Comparison of ENCODE assay signal across 1 cellular context in the genomic region with DNA sequence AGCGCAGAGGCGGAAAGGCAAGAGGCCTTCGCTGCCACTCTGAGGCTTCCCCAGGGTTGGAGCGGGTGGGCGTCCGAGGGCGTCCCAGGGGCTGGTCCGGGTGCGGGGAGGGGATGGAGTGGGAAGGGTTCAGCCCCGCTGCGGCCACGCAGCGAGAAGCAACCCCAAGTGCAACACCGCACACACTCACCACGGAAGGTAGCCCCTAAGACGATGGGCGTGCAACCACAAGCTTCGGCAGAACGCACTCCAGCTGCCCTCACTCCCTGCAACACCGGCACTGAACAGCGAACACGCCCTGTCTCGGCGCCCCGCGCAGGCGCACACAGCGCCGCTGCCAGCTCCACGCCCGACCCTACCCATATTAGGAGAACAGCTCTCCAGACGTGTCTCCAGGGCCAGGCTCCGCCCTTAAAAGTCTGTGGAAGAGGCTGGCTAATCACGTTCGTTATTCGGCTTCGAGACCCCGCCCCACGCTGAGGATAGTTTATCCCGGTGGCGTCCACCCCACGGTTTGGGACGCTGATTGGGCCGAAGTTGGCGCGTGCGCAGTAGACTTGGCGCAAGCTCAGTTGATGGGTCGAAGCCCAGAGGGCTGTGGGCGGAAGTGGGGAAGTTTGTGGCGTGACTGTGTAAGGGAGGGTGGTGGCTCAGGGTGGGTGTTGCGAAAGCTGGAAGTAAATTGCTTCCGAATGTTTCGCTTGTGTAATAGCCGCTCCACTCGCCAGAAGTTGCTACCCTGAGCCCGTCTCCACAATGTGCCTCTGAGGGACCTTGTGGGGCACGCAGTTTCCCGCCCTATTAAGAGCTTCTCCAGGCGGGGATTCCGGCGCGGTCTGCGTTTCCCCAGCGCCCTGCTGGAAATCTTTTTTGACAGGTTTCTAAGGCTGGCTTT.
A peak's percentile ranks its signal among the peaks of the same experiment; 100 is the strongest.
TF ChIP-seq lines count a peak whose summit lies in the region.

A gene (minus strand): TSS at position 300 of the 895 bp plus-strand sequence. CDS start 343 bp downstream, outside the sequence.

TF ChIP-seq in HepG2, 621 proteins besides CTCF, POLR2A, EP300 and RAD21 (continued from another document and continues in another):
- TF ChIP-seq, protein P1, sequence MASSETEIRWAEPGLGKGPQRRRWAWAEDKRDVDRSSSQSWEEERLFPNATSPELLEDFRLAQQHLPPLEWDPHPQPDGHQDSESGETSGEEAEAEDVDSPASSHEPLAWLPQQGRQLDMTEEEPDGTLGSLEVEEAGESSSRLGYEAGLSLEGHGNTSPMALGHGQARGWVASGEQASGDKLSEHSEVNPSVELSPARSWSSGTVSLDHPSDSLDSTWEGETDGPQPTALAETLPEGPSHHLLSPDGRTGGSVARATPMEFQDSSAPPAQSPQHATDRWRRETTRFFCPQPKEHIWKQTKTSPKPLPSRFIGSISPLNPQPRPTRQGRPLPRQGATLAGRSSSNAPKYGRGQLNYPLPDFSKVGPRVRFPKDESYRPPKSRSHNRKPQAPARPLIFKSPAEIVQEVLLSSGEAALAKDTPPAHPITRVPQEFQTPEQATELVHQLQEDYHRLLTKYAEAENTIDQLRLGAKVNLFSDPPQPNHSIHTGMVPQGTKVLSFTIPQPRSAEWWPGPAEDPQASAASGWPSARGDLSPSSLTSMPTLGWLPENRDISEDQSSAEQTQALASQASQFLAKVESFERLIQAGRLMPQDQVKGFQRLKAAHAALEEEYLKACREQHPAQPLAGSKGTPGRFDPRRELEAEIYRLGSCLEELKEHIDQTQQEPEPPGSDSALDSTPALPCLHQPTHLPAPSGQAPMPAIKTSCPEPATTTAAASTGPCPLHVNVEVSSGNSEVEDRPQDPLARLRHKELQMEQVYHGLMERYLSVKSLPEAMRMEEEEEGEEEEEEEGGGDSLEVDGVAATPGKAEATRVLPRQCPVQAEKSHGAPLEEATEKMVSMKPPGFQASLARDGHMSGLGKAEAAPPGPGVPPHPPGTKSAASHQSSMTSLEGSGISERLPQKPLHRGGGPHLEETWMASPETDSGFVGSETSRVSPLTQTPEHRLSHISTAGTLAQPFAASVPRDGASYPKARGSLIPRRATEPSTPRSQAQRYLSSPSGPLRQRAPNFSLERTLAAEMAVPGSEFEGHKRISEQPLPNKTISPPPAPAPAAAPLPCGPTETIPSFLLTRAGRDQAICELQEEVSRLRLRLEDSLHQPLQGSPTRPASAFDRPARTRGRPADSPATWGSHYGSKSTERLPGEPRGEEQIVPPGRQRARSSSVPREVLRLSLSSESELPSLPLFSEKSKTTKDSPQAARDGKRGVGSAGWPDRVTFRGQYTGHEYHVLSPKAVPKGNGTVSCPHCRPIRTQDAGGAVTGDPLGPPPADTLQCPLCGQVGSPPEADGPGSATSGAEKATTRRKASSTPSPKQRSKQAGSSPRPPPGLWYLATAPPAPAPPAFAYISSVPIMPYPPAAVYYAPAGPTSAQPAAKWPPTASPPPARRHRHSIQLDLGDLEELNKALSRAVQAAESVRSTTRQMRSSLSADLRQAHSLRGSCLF (CRISPR knock-in tag; IDR thresholded peaks at IDR 0.05; ENCODE audit: borderline replicate concordance) = peak; percentile 47; the same call in 1 of the 2 replicates
- TF ChIP-seq, protein P2, sequence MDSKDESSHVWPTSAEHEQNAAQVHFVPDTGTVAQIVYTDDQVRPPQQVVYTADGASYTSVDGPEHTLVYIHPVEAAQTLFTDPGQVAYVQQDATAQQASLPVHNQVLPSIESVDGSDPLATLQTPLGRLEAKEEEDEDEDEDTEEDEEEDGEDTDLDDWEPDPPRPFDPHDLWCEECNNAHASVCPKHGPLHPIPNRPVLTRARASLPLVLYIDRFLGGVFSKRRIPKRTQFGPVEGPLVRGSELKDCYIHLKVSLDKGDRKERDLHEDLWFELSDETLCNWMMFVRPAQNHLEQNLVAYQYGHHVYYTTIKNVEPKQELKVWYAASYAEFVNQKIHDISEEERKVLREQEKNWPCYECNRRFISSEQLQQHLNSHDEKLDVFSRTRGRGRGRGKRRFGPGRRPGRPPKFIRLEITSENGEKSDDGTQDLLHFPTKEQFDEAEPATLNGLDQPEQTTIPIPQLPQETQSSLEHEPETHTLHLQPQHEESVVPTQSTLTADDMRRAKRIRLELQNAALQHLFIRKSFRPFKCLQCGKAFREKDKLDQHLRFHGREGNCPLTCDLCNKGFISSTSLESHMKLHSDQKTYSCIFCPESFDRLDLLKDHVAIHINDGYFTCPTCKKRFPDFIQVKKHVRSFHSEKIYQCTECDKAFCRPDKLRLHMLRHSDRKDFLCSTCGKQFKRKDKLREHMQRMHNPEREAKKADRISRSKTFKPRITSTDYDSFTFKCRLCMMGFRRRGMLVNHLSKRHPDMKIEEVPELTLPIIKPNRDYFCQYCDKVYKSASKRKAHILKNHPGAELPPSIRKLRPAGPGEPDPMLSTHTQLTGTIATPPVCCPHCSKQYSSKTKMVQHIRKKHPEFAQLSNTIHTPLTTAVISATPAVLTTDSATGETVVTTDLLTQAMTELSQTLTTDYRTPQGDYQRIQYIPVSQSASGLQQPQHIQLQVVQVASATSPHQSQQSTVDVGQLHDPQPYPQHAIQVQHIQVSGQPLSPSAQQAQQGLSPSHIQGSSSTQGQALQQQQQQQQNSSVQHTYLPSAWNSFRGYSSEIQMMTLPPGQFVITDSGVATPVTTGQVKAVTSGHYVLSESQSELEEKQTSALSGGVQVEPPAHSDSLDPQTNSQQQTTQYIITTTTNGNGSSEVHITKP (CRISPR knock-in tag; IDR thresholded peaks at IDR 0.05; ENCODE audit: low read depth) = no peak
- no peak for TF ChIP-seq ZNF777 (CRISPR knock-in tag; IDR thresholded peaks at IDR 0.05)
- peak; percentile 72; the same call in 1 of the 2 replicates for TF ChIP-seq SMAD1 (CRISPR knock-in tag; IDR thresholded peaks at IDR 0.05; ENCODE audit: borderline replicate concordance, low read depth)
- no peak for TF ChIP-seq HES4 (CRISPR knock-in tag; IDR thresholded peaks at IDR 0.05; ENCODE audit: borderline replicate concordance)
- no peak for TF ChIP-seq ZNF780A (CRISPR knock-in tag; IDR thresholded peaks at IDR 0.05)
- TF ChIP-seq, protein P3, sequence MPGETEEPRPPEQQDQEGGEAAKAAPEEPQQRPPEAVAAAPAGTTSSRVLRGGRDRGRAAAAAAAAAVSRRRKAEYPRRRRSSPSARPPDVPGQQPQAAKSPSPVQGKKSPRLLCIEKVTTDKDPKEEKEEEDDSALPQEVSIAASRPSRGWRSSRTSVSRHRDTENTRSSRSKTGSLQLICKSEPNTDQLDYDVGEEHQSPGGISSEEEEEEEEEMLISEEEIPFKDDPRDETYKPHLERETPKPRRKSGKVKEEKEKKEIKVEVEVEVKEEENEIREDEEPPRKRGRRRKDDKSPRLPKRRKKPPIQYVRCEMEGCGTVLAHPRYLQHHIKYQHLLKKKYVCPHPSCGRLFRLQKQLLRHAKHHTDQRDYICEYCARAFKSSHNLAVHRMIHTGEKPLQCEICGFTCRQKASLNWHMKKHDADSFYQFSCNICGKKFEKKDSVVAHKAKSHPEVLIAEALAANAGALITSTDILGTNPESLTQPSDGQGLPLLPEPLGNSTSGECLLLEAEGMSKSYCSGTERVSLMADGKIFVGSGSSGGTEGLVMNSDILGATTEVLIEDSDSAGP (CRISPR knock-in tag; IDR thresholded peaks at IDR 0.05; ENCODE audit: borderline replicate concordance) = peak; percentile 61
- TF ChIP-seq HHEX (CRISPR knock-in tag; IDR thresholded peaks at IDR 0.05) = no peak
- TF ChIP-seq, protein P4, sequence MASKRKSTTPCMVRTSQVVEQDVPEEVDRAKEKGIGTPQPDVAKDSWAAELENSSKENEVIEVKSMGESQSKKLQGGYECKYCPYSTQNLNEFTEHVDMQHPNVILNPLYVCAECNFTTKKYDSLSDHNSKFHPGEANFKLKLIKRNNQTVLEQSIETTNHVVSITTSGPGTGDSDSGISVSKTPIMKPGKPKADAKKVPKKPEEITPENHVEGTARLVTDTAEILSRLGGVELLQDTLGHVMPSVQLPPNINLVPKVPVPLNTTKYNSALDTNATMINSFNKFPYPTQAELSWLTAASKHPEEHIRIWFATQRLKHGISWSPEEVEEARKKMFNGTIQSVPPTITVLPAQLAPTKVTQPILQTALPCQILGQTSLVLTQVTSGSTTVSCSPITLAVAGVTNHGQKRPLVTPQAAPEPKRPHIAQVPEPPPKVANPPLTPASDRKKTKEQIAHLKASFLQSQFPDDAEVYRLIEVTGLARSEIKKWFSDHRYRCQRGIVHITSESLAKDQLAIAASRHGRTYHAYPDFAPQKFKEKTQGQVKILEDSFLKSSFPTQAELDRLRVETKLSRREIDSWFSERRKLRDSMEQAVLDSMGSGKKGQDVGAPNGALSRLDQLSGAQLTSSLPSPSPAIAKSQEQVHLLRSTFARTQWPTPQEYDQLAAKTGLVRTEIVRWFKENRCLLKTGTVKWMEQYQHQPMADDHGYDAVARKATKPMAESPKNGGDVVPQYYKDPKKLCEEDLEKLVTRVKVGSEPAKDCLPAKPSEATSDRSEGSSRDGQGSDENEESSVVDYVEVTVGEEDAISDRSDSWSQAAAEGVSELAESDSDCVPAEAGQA (IDR thresholded peaks at IDR 0.05; ENCODE audit: low read depth) = peak; percentile 52; the same call in 1 of the 2 replicates
- TF ChIP-seq, protein P4 (CRISPR knock-in tag; IDR thresholded peaks at IDR 0.05; ENCODE audit: borderline replicate concordance) = no peak
- no peak for TF ChIP-seq ZNF792 (CRISPR knock-in tag; IDR thresholded peaks at IDR 0.05)
- no peak for TF ChIP-seq ZBTB3 (CRISPR knock-in tag; IDR thresholded peaks at IDR 0.05; ENCODE audit: borderline replicate concordance, low read depth)
- no peak for TF ChIP-seq MTF1 (CRISPR knock-in tag; IDR thresholded peaks at IDR 0.05)
- TF ChIP-seq ZNF850 (CRISPR knock-in tag; conservative IDR thresholded peaks at IDR 0.05) = no peak
- TF ChIP-seq KLF11 (CRISPR knock-in tag; IDR thresholded peaks at IDR 0.05) = no peak
- TF ChIP-seq HNF4A (CRISPR knock-in tag; IDR thresholded peaks at IDR 0.05) = no peak
- TF ChIP-seq, protein P5, sequence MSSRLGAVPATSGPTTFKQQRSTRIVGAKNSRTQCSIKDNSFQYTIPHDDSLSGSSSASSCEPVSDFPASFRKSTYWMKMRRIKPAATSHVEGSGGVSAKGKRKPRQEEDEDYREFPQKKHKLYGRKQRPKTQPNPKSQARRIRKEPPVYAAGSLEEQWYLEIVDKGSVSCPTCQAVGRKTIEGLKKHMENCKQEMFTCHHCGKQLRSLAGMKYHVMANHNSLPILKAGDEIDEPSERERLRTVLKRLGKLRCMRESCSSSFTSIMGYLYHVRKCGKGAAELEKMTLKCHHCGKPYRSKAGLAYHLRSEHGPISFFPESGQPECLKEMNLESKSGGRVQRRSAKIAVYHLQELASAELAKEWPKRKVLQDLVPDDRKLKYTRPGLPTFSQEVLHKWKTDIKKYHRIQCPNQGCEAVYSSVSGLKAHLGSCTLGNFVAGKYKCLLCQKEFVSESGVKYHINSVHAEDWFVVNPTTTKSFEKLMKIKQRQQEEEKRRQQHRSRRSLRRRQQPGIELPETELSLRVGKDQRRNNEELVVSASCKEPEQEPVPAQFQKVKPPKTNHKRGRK (CRISPR knock-in tag; IDR thresholded peaks at IDR 0.05) = no peak
- TF ChIP-seq FOSL2 (CRISPR knock-in tag; IDR thresholded peaks at IDR 0.05) = peak; percentile 48; the same call in 1 of the 2 replicates
- no peak for TF ChIP-seq LCORL (IDR thresholded peaks at IDR 0.05)
- TF ChIP-seq LCORL (CRISPR knock-in tag; IDR thresholded peaks at IDR 0.05) = peak; percentile 6; the same call in 1 of the 2 replicates
- no peak for TF ChIP-seq ZNF496 (CRISPR knock-in tag; IDR thresholded peaks at IDR 0.05; ENCODE audit: insufficient replicate concordance)
- peak; percentile 18 for TF ChIP-seq CBX1 (IDR thresholded peaks at IDR 0.05; ENCODE audit: low read depth)
- peak; percentile 35 for TF ChIP-seq HNRNPK (IDR thresholded peaks at IDR 0.05; ENCODE audit: low read depth, low read length, poor library complexity, severe bottlenecking)
- TF ChIP-seq, protein P6, sequence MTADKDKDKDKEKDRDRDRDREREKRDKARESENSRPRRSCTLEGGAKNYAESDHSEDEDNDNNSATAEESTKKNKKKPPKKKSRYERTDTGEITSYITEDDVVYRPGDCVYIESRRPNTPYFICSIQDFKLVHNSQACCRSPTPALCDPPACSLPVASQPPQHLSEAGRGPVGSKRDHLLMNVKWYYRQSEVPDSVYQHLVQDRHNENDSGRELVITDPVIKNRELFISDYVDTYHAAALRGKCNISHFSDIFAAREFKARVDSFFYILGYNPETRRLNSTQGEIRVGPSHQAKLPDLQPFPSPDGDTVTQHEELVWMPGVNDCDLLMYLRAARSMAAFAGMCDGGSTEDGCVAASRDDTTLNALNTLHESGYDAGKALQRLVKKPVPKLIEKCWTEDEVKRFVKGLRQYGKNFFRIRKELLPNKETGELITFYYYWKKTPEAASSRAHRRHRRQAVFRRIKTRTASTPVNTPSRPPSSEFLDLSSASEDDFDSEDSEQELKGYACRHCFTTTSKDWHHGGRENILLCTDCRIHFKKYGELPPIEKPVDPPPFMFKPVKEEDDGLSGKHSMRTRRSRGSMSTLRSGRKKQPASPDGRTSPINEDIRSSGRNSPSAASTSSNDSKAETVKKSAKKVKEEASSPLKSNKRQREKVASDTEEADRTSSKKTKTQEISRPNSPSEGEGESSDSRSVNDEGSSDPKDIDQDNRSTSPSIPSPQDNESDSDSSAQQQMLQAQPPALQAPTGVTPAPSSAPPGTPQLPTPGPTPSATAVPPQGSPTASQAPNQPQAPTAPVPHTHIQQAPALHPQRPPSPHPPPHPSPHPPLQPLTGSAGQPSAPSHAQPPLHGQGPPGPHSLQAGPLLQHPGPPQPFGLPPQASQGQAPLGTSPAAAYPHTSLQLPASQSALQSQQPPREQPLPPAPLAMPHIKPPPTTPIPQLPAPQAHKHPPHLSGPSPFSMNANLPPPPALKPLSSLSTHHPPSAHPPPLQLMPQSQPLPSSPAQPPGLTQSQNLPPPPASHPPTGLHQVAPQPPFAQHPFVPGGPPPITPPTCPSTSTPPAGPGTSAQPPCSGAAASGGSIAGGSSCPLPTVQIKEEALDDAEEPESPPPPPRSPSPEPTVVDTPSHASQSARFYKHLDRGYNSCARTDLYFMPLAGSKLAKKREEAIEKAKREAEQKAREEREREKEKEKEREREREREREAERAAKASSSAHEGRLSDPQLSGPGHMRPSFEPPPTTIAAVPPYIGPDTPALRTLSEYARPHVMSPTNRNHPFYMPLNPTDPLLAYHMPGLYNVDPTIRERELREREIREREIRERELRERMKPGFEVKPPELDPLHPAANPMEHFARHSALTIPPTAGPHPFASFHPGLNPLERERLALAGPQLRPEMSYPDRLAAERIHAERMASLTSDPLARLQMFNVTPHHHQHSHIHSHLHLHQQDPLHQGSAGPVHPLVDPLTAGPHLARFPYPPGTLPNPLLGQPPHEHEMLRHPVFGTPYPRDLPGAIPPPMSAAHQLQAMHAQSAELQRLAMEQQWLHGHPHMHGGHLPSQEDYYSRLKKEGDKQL (CRISPR knock-in tag; IDR thresholded peaks at IDR 0.05; ENCODE audit: low read depth) = no peak
- no peak for TF ChIP-seq SIX4 (CRISPR knock-in tag; IDR thresholded peaks at IDR 0.05)
- TF ChIP-seq U2AF1 (optimal IDR thresholded peaks at IDR 0.05; ENCODE audit: low read depth, low read length) = no peak
